ENCODE assay signal across 11 cellular contexts in genomic region chr16:50611332-50611934, GRCh38.
DNase-seq lines count a peak whose midpoint lies in the region; ATAC-seq and TF ChIP-seq lines count a peak whose summit lies in the region.
"Had no signal": no experiment of that assay in that cellular context is flagged by ENCODE, and none has a peak within 500 bp of the region (broad histone marks: within the 10 kb centered on the region; RNA-seq: fewer than 3 reads in every experiment).

No MANE protein-coding gene starts in this region.

- intact Hi-C loops in Right ventricle myocardium inferior (cut with DNase I) (no loop called here), left ventricle myocardium superior (cut with micrococcal nuclease) (no loop called here)

- TF ChIP-seq EP300 in upper lobe of left lung (IDR thresholded peaks at IDR 0.05) = no peak

- ATAC-seq in Right ventricle myocardium inferior (no peak), left ventricle myocardium superior (no peak), upper lobe of left lung (ENCODE audit: low FRiP score in 2 of 2) (no peak)

- H3K9me3 ChIP-seq in upper lobe of left lung = no peaks in the 10 kb centered on the region
- H3K9me3 ChIP-seq: lower lobe of right lung had no signal

- no peaks in the 10 kb centered on the region for H3K27me3 ChIP-seq in upper lobe of left lung

- TF ChIP-seq CTCF in fibroblast of pulmonary artery (IDR thresholded peaks at IDR 0.05; ENCODE audit: low read length, missing control alignments) (peak; percentile 16), upper lobe of left lung (IDR thresholded peaks at IDR 0.05) (no peak)

- WGBS in upper lobe of left lung, 2 donors = 55 to 77% methylated on average over 4 to 9 of the region's 9 CpGs

- H3K4me3 ChIP-seq in fibroblast of pulmonary artery (replicated peaks; ENCODE audit: low read depth, low read length) (no peak overlapping the region), upper lobe of left lung (no peak overlapping the region)
- H3K4me3 ChIP-seq: lower lobe of right lung had no signal

- DNase-seq in Right ventricle myocardium inferior (ENCODE audit: missing footprints) (peak; percentile 48), left ventricle myocardium superior (no peak), SKM-1 (lab: John Stamatoyannopoulos, UW; ENCODE audit: unreplicated experiment) (peak; percentile 59), fibroblast of pulmonary artery (ENCODE audit: low read depth) (peak; percentile 56), upper lobe of left lung (peak in 1 of 2 donors; percentile 34), middle frontal gyrus (ENCODE audit: extremely low spot score, low spot score) (no peak), OCI-M1 (lab: John Stamatoyannopoulos, UW) (no peak), DMS79 treated with DMSO at 0.1 percent for 48 hours (lab: John Stamatoyannopoulos, UW) (no peak)
- DNase-seq: activated naive CD4-positive, alpha-beta T cell treated with Interleukin-2 at 50 U/mL for 16 hours; lower lobe of right lung had no signal

- peaks cover 11 to 29% (median 21%) of the 10 kb centered on the region in 4 donors for H3K4me1 ChIP-seq in upper lobe of left lung

- H3K36me3 ChIP-seq in upper lobe of left lung = no peaks in the 10 kb centered on the region

- no peak for TF ChIP-seq POLR2A in upper lobe of left lung (IDR thresholded peaks at IDR 0.05)

- H3K27ac ChIP-seq in upper lobe of left lung = peak overlapping the region in 3 of 4 donors; percentile 11 to 74 (median 49)
- H3K27ac ChIP-seq: epithelial cell of prostate, lower lobe of right lung had no signal

Comparison
In these comparisons a context has a peak if more than half of its experiments do, and no peak if none do; other contexts are left out.
1. DNase-seq: peak in Right ventricle myocardium inferior (single experiment), SKM-1 (single experiment) and fibroblast of pulmonary artery (single experiment); none in left ventricle myocardium superior (single experiment), middle frontal gyrus (single experiment), OCI-M1 (single experiment) and DMS79 treated with DMSO at 0.1 percent for 48 hours (single experiment).